ENCODE assay signal across 17 cellular contexts in genomic region chr1:165668184-165668583, GRCh38.
"Had no signal": no experiment of that assay in that cellular context is flagged by ENCODE, and none has a peak within 500 bp of the region (broad histone marks: within the 10 kb centered on the region; RNA-seq: fewer than 3 reads in every experiment).

No MANE protein-coding gene starts in this region.

- H3K27ac Mint-ChIP-seq: mesothelial cell of epicardium; naive B cell; natural killer cell; progenitor cell of endocrine pancreas; stimulated activated memory B cell treated with anti-CD40 and anti-IgM and Interleukin-4, amounts not matched to agents 10 μg/mL and 1 μg/mL and 100 μg/mL, for 72 hours; type B pancreatic cell had no signal

- ATAC-seq: natural killer cell; right lobe of liver; stimulated activated memory B cell treated with anti-CD40 and anti-IgM and Interleukin-4, amounts not matched to agents 10 μg/mL and 1 μg/mL and 100 μg/mL, for 72 hours had no signal

- H3K4me3 Mint-ChIP-seq: mesothelial cell of epicardium; naive B cell; natural killer cell; stimulated activated memory B cell treated with anti-CD40 and anti-IgM and Interleukin-4, amounts not matched to agents 10 μg/mL and 1 μg/mL and 100 μg/mL, for 72 hours; type B pancreatic cell had no signal

- H3K27me3 Mint-ChIP-seq: naive B cell; progenitor cell of endocrine pancreas; stimulated activated memory B cell treated with anti-CD40 and anti-IgM and Interleukin-4, amounts not matched to agents 10 μg/mL and 1 μg/mL and 100 μg/mL, for 72 hours; type B pancreatic cell had no signal

- DNase-seq: islet precursor cell; left ventricle myocardium inferior; mesendoderm; naive B cell; natural killer cell; ovary; right lobe of liver; stimulated activated CD4-positive, alpha-beta T cell treated with anti-CD3 and anti-CD28 coated beads, Interleukin-1b, Interleukin-23, amount 100 ng/mL, for 48 hours; stimulated activated CD4-positive, alpha-beta T cell treated with anti-CD3 and anti-CD28 coated beads, Interleukin-2, amount 100 ng/mL, for 48 hours; stimulated activated CD4-positive, alpha-beta T cell treated with anti-CD3 and anti-CD28 coated beads, Interleukin-4, amount 100 ng/mL, for 4 hours; stimulated activated CD8-positive, alpha-beta memory T cell treated with anti-CD3 and anti-CD28 coated beads, Interleukin-4, amount 100 ng/mL, for 48 hours; stimulated activated naive CD4-positive, alpha-beta T cell treated with Interleukin-2 at 50 U/mL for 16 hours; substantia nigra had no signal

- H3K9me3 Mint-ChIP-seq: mesothelial cell of epicardium; natural killer cell; stimulated activated memory B cell treated with anti-CD40 and anti-IgM and Interleukin-4, amounts not matched to agents 10 μg/mL and 1 μg/mL and 100 μg/mL, for 72 hours; type B pancreatic cell had no signal
